1 cellular context compared by ENCODE assay signal in the genomic region with DNA sequence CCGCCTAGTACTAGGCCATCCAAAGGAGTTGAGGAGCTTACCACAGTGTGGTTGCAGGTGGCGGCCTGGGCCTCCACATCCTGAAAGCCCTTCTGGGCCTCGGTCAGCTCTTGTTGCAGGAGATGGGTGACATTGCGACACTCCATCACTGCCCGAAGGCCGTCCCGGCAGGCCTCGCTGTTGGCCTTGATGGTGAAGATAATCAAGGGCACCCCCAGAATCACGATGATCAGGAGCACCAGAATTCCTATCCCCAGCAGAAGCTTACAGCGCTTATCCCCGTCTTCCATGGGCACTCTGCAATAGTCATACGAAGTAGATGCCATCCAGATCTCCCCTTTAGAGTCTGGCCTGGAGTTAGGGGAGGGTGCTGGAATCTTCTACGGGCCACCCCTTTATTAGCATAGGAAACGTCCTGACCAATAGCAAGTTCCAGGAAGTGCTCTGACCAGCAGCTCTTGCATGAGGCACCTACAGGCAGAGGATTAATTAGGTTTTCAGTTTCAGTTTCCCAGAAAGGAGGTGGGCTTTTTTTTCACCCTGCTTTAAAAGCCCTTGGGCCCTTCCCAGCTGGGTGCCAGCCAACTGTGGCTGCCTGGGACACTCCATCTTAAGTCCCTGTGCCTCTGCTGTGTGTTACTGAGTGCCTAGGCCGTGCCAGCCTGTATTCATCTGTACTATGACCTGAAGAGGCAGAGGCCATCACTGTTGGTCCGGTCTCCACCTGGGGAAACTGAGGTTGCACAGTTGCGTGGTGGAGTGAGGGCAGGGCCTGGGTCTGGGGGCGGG.
A peak's percentile ranks its signal among the peaks of the same experiment; 100 is the strongest.
TF ChIP-seq lines count a peak whose summit lies in the region.

A gene with protein sequence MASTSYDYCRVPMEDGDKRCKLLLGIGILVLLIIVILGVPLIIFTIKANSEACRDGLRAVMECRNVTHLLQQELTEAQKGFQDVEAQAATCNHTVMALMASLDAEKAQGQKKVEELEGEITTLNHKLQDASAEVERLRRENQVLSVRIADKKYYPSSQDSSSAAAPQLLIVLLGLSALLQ (minus strand): TSS at position 381 of the 789 bp plus-strand sequence. CDS start 55 bp downstream, at position 326.

TF ChIP-seq in HepG2, 621 proteins besides CTCF, POLR2A, EP300 and RAD21 (continued from another document and continues in another):
- no peak for TF ChIP-seq HNRNPLL (IDR thresholded peaks at IDR 0.05; ENCODE audit: low read depth, low read length, poor library complexity, severe bottlenecking)
- TF ChIP-seq CENPT (CRISPR knock-in tag; IDR thresholded peaks at IDR 0.05; ENCODE audit: low read depth): no peak
- TF ChIP-seq PHF8 (CRISPR knock-in tag; IDR thresholded peaks at IDR 0.05): peak; percentile 84
- no peak for TF ChIP-seq NFATC3 (CRISPR knock-in tag; IDR thresholded peaks at IDR 0.05)
- TF ChIP-seq ZBED4 (CRISPR knock-in tag; IDR thresholded peaks at IDR 0.05; ENCODE audit: borderline replicate concordance): 0 out of 2 replicates have a peak, but pooled peaks have one; percentile 32
- no peak for TF ChIP-seq REST (IDR thresholded peaks at IDR 0.05; ENCODE audit: borderline replicate concordance in 1 of 2, low read depth in 1 of 2, low read length in 2 of 2)
- no peak for TF ChIP-seq ZNF367 (CRISPR knock-in tag; IDR thresholded peaks at IDR 0.05; ENCODE audit: borderline replicate concordance)
- peak; percentile 98 for TF ChIP-seq ZFX (CRISPR knock-in tag; IDR thresholded peaks at IDR 0.05; ENCODE audit: low read depth)
- TF ChIP-seq ZSCAN25 (CRISPR knock-in tag; IDR thresholded peaks at IDR 0.05): peak; percentile 38; the same call in 1 of the 2 replicates
- no peak for TF ChIP-seq HNRNPH1 (optimal IDR thresholded peaks at IDR 0.05; ENCODE audit: low read depth, low read length)
- TF ChIP-seq CEBPZ (IDR thresholded peaks at IDR 0.05; ENCODE audit: low read length): no peak
- TF ChIP-seq, protein P1, sequence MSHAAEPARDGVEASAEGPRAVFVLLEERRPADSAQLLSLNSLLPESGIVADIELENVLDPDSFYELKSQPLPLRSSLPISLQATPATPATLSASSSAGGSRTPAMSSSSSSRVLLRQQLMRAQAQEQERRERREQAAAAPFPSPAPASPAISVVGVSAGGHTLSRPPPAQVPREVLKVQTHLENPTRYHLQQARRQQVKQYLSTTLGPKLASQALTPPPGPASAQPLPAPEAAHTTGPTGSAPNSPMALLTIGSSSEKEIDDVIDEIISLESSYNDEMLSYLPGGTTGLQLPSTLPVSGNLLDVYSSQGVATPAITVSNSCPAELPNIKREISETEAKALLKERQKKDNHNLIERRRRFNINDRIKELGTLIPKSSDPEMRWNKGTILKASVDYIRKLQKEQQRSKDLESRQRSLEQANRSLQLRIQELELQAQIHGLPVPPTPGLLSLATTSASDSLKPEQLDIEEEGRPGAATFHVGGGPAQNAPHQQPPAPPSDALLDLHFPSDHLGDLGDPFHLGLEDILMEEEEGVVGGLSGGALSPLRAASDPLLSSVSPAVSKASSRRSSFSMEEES (CRISPR knock-in tag; IDR thresholded peaks at IDR 0.05): no peak
- TF ChIP-seq RXRA (CRISPR knock-in tag; IDR thresholded peaks at IDR 0.05): no peak; the same call in 1 of the 2 replicates
- TF ChIP-seq, protein P2, sequence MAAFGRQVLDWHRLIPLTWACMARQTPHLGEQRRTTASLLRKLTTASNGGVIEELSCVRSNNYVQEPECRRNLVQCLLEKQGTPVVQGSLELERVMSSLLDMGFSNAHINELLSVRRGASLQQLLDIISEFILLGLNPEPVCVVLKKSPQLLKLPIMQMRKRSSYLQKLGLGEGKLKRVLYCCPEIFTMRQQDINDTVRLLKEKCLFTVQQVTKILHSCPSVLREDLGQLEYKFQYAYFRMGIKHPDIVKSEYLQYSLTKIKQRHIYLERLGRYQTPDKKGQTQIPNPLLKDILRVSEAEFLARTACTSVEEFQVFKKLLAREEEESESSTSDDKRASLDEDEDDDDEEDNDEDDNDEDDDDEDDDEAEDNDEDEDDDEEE (CRISPR knock-in tag; IDR thresholded peaks at IDR 0.05): no peak
- 0 out of 2 replicates have a peak, but pooled peaks have one; percentile 60 for TF ChIP-seq NRL (CRISPR knock-in tag; IDR thresholded peaks at IDR 0.05; ENCODE audit: borderline replicate concordance)
- no peak for TF ChIP-seq ZNF101 (CRISPR knock-in tag; IDR thresholded peaks at IDR 0.05; ENCODE audit: borderline replicate concordance, low read depth)
- no peak for TF ChIP-seq ONECUT2 (CRISPR knock-in tag; IDR thresholded peaks at IDR 0.05)
- TF ChIP-seq ZNF274 (CRISPR knock-in tag; IDR thresholded peaks at IDR 0.05): no peak; the same call in 1 of the 2 replicates
- TF ChIP-seq CBX5 (CRISPR knock-in tag; IDR thresholded peaks at IDR 0.05; ENCODE audit: borderline replicate concordance): no peak
- TF ChIP-seq HDAC6 (IDR thresholded peaks at IDR 0.05; ENCODE audit: low read depth, low read length): no peak
- no peak for TF ChIP-seq ZNF512B (CRISPR knock-in tag; IDR thresholded peaks at IDR 0.05; ENCODE audit: borderline replicate concordance)
- no peak; the same call in 1 of the 2 replicates for TF ChIP-seq MXD4 (CRISPR knock-in tag; IDR thresholded peaks at IDR 0.05)
- TF ChIP-seq MXD1 (CRISPR knock-in tag; IDR thresholded peaks at IDR 0.05): no peak
- TF ChIP-seq GLI4 (CRISPR knock-in tag; IDR thresholded peaks at IDR 0.05; ENCODE audit: borderline replicate concordance): no peak
- TF ChIP-seq ELF1 (CRISPR knock-in tag; IDR thresholded peaks at IDR 0.05): peak; percentile 86
- TF ChIP-seq ARNTL (CRISPR knock-in tag; IDR thresholded peaks at IDR 0.05): no peak; the same call in 1 of the 2 replicates
- TF ChIP-seq STAT5B (CRISPR knock-in tag; IDR thresholded peaks at IDR 0.05): no peak
- no peak for TF ChIP-seq MTA3 (CRISPR knock-in tag; IDR thresholded peaks at IDR 0.05)
- TF ChIP-seq, protein P3, sequence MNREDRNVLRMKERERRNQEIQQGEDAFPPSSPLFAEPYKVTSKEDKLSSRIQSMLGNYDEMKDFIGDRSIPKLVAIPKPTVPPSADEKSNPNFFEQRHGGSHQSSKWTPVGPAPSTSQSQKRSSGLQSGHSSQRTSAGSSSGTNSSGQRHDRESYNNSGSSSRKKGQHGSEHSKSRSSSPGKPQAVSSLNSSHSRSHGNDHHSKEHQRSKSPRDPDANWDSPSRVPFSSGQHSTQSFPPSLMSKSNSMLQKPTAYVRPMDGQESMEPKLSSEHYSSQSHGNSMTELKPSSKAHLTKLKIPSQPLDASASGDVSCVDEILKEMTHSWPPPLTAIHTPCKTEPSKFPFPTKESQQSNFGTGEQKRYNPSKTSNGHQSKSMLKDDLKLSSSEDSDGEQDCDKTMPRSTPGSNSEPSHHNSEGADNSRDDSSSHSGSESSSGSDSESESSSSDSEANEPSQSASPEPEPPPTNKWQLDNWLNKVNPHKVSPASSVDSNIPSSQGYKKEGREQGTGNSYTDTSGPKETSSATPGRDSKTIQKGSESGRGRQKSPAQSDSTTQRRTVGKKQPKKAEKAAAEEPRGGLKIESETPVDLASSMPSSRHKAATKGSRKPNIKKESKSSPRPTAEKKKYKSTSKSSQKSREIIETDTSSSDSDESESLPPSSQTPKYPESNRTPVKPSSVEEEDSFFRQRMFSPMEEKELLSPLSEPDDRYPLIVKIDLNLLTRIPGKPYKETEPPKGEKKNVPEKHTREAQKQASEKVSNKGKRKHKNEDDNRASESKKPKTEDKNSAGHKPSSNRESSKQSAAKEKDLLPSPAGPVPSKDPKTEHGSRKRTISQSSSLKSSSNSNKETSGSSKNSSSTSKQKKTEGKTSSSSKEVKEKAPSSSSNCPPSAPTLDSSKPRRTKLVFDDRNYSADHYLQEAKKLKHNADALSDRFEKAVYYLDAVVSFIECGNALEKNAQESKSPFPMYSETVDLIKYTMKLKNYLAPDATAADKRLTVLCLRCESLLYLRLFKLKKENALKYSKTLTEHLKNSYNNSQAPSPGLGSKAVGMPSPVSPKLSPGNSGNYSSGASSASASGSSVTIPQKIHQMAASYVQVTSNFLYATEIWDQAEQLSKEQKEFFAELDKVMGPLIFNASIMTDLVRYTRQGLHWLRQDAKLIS (CRISPR knock-in tag; IDR thresholded peaks at IDR 0.05): no peak
